In the genomic region with DNA sequence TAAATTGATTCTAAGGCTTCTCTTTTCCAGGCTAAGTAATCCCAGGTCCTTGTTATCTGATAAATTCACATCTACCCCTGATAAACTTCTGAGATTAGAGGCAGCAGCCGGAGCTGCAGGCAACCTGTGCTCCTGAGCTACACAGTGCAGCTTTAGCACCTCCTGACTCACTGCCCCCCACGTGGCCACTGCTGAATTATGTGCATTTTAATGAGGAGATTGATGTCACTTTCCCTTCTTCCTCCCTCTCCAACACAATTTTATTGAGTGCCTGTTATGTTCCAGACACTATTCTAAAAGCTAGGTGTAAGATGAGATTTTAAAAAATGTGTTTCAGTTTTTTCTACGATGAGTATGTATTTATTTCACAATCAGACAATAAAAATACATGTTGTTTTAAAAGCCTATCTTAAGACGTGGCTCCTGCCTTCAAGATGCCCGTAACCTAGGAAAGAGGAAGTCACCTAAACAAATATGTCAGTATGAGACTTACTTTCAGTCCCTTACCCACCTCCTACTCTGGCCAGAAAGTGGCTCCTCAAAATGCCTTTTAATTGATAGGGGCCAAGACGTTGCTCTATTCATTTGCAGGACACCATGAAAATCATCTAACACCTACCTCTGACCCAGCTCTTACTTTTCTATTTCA, we compare ENCODE assay signal across 13 cellular contexts.
DNase-seq lines count a peak whose midpoint lies in the region; ATAC-seq lines count a peak whose summit lies in the region.
"Had no signal": no experiment of that assay in that cellular context is flagged by ENCODE, and none has a peak within 500 bp of the region (broad histone marks: within the 10 kb centered on the region; RNA-seq: fewer than 3 reads in every experiment).

No MANE protein-coding gene starts in this region.

- H3K4me1 ChIP-seq in SJCRH30, result peaks cover 46% of the 10 kb centered on the region
- H3K4me1 ChIP-seq: uterus had no signal

- H3K4me3 ChIP-seq in SJCRH30, result no peak overlapping the region
- H3K4me3 ChIP-seq: right lobe of liver, uterus had no signal

- peaks cover 5% of the 10 kb centered on the region; the same call in 1 of the 2 replicates for H3K9me3 ChIP-seq in SJCRH30 (replicated peaks)
- H3K9me3 ChIP-seq: right lobe of liver, uterus had no signal

- H3K27me3 ChIP-seq in SJCRH30, result no peaks in the 10 kb centered on the region
- H3K27me3 ChIP-seq: right lobe of liver, uterus had no signal

- no peak overlapping the region for H3K27ac ChIP-seq in SJCRH30
- H3K27ac ChIP-seq: right lobe of liver, uterus had no signal

- H3K36me3 ChIP-seq in SJCRH30, result no peaks in the 10 kb centered on the region
- H3K36me3 ChIP-seq: right lobe of liver, uterus had no signal

- peak; percentile 71 for ATAC-seq in HG03432 (IDR thresholded peaks at IDR 0.05; ENCODE audit: unreplicated experiment)
- ATAC-seq: effector memory CD8-positive, alpha-beta T cell; right lobe of liver; T-cell had no signal

- DNase-seq in SIG-M5 treated with dmso at 0.1 percent for 504 hours (lab: John Stamatoyannopoulos, UW; ENCODE audit: unreplicated experiment), result peak; percentile 55
- no peak for DNase-seq in SIG-M5 (lab: John Stamatoyannopoulos, UW)
- peak; percentile 29 for DNase-seq in SK-N-DZ (ENCODE audit: low spot score)
- DNase-seq in renal cortical epithelial cell (ENCODE audit: low read depth), result peak; percentile 56
- DNase-seq in SJCRH30, result no peak
- no peak for DNase-seq in AG08395 (ENCODE audit: low spot score)
- DNase-seq in pons (ENCODE audit: low spot score), result no peak
- DNase-seq: DND-41; effector memory CD8-positive, alpha-beta T cell; right lobe of liver; T-cell; uterus had no signal

Comparison
In these comparisons a context has a peak if more than half of its experiments do, and no peak if none do; other contexts are left out.
1. DNase-seq: peak in SIG-M5 treated with dmso at 0.1 percent for 504 hours (single experiment), SK-N-DZ (single experiment) and renal cortical epithelial cell (single experiment); none in SIG-M5 (single experiment), SJCRH30 (0 of 2), AG08395 (single experiment) and pons (single experiment).